In the genomic region with DNA sequence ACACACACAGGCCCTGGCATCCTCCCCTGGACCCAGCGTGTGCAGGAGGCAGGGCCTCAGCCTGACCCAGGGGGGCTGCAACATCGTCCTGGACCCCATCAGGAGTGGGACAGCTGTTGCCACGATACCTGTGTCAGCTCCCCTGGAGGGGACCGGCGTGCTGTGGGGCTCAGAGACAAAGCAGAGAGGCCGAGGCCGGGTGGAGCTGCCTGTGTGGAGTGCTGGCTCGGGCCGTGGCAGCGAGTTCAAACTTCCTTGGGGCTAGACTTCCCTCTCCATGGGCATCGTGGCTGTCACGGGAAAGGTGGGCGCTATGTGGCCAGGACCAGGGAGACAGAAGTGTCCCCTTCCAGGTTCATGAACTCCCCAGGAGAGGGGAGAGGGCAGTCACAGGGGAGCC, we compare ENCODE assay signal across 36 cellular contexts.
"Had no signal": no experiment of that assay in that cellular context is flagged by ENCODE, and none has a peak within 500 bp of the region (broad histone marks: within the 10 kb centered on the region; RNA-seq: fewer than 3 reads in every experiment).

No MANE protein-coding gene starts in this region.

- H3K4me3 ChIP-seq: PC-9, SJCRH30, SK-N-MC had no signal

- H3K4me1 ChIP-seq: SJCRH30 had no signal

- H3K27ac Mint-ChIP-seq: activated B cell treated with CpG ODN at 0.5 μM for 24 hours; activated CD4-positive, alpha-beta memory T cell treated with anti-CD3 and anti-CD28 coated beads, Interleukin-2, amount 10 ng/mL, durations not matched to agents 7 days and 5 days; activated CD8-positive, alpha-beta memory T cell treated with anti-CD3 and anti-CD28 coated beads, Interleukin-2, amount 10 ng/mL, durations not matched to agents 7 days and 5 days; activated naive CD8-positive, alpha-beta T cell treated with anti-CD3 and anti-CD28 coated beads for 36 hours; T-cell had no signal

- H3K36me3 Mint-ChIP-seq: activated CD8-positive, alpha-beta memory T cell treated with anti-CD3 and anti-CD28 coated beads, Interleukin-2, amount 10 ng/mL, durations not matched to agents 7 days and 5 days; activated naive CD8-positive, alpha-beta T cell treated with anti-CD3 and anti-CD28 coated beads for 36 hours; T-cell had no signal

- H3K4me1 Mint-ChIP-seq: activated B cell treated with CpG ODN at 0.5 μM for 24 hours; activated CD4-positive, alpha-beta memory T cell treated with anti-CD3 and anti-CD28 coated beads, Interleukin-2, amount 10 ng/mL, durations not matched to agents 7 days and 5 days; activated CD8-positive, alpha-beta memory T cell treated with anti-CD3 and anti-CD28 coated beads, Interleukin-2, amount 10 ng/mL, durations not matched to agents 7 days and 5 days; activated naive CD8-positive, alpha-beta T cell treated with anti-CD3 and anti-CD28 coated beads for 36 hours; central memory CD8-positive, alpha-beta T cell; T-cell had no signal

- DNase-seq: activated B cell treated with CpG ODN at 0.5 μM for 24 hours; activated CD4-positive, alpha-beta memory T cell treated with anti-CD3 and anti-CD28 coated beads, Interleukin-2, amount 10 ng/mL, durations not matched to agents 7 days and 5 days; activated CD4-positive, alpha-beta T cell treated with anti-CD3 and anti-CD28 coated beads for 1 hour; activated CD4-positive, alpha-beta T cell treated with anti-CD3 and anti-CD28 coated beads for 48 hours; activated CD8-positive, alpha-beta memory T cell treated with anti-CD3 and anti-CD28 coated beads for 24 hours; activated CD8-positive, alpha-beta memory T cell treated with anti-CD3 and anti-CD28 coated beads, Interleukin-2, amount 10 ng/mL, durations not matched to agents 7 days and 5 days; activated CD8-positive, alpha-beta memory T cell treated with anti-CD3 and anti-CD28 coated beads, Interleukin-2, amount 50 U/mL, for 48 hours; activated effector memory CD4-positive, alpha-beta T cell treated with Interleukin-2 at 50 U/mL for 16 hours; activated naive CD4-positive, alpha-beta T cell; activated naive CD4-positive, alpha-beta T cell treated with anti-CD3 and anti-CD28 coated beads, Interleukin-2, amount 50 U/mL, for 16 hours; activated naive CD8-positive, alpha-beta T cell treated with anti-CD3 and anti-CD28 coated beads for 36 hours; activated T-cell treated with anti-CD3 and anti-CD28 coated beads, Interleukin-2, amount 50 U/mL, for 48 hours; amniotic stem cell; aorta; brain microvascular endothelial cell; MM.1S; MV-4-11; NCI-H1092; NCI-H1436 treated with DMSO at 0.1 percent for 48 hours; NCI-H1694 treated with DMSO at 0.1 percent for 48 hours; NCI-H2029; NCI-H2171; NCI-H510A; NCI-H526; NCI-H748 treated with DMSO at 0.1 percent for 48 hours; NK-92 treated with Interleukin-12 subunit alpha and Interleukin-12 subunit beta, amount 100 ng/mL, for 24 hours; PC-9; Right ventricle myocardium superior; SJCRH30; T-cell; T-helper 2 cell; T-helper 9 cell had no signal

- H3K4me3 Mint-ChIP-seq: activated B cell treated with CpG ODN at 0.5 μM for 24 hours; activated CD4-positive, alpha-beta memory T cell treated with anti-CD3 and anti-CD28 coated beads, Interleukin-2, amount 10 ng/mL, durations not matched to agents 7 days and 5 days; activated CD8-positive, alpha-beta memory T cell treated with anti-CD3 and anti-CD28 coated beads, Interleukin-2, amount 10 ng/mL, durations not matched to agents 7 days and 5 days; activated naive CD8-positive, alpha-beta T cell treated with anti-CD3 and anti-CD28 coated beads for 36 hours; central memory CD8-positive, alpha-beta T cell; T-cell had no signal

- H3K27ac ChIP-seq: brain microvascular endothelial cell, KMS-11, PC-9, SJCRH30, SK-N-MC, VCaP had no signal

- ATAC-seq: activated CD8-positive, alpha-beta memory T cell treated with anti-CD3 and anti-CD28 coated beads, Interleukin-2, amount 10 ng/mL, durations not matched to agents 7 days and 5 days; T-cell had no signal

- H3K9me3 Mint-ChIP-seq: activated B cell treated with CpG ODN at 0.5 μM for 24 hours; activated naive CD8-positive, alpha-beta T cell treated with anti-CD3 and anti-CD28 coated beads for 36 hours; central memory CD8-positive, alpha-beta T cell; T-cell had no signal

- H3K9me3 ChIP-seq: SJCRH30 had no signal

- H3K27me3 ChIP-seq: brain microvascular endothelial cell, SJCRH30 had no signal

- H3K36me3 ChIP-seq: brain microvascular endothelial cell, SJCRH30 had no signal
